Comparison of ENCODE assay signal across 11 cellular contexts in the genomic region with DNA sequence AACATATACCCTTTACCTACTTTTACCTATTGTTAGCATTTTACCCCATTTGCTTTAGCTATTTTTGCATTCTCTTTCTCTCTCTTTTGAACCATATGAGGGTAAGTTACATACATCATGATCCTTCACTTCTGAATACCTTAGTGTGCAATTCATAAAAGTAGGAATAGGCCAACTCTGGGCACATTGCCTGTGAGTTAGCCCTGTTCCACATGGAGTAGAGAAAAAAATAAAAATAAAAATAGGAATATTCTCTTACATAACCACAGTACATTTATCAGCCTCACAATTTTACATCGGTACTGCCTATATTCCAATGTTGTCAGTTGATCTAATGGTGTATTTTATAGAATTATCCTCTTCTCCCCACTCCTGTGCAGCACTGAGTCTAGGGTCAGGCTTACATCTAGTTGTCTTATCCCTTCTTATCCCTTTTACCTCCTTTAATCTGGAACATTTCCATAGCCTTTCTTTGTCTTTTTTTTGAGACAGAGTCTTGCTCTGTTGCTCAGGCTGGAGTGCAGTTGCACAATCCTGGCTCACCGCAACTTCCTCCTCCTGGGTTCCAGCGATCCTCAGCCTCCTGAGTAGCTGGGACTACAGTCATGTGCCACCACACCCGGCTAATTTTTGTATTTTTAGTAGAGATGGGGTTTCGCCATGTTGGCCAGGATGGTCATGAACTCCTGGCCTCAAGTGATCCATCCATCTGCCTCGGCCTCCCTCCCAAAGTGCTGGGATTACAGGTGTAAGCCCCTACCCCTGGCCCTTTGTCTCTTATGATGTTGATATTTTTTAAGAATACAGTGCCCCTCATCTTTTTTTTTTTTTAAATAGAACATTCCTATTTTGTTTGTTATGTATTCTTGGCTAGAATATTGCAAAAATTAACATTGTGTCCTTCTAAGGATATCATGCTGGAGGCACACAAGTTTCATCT. TPM values are rescaled to one million over a fixed set of nuclear protein-coding genes. Genes with fewer than 3 reads are reported as not detected.
DNase-seq lines count a peak whose midpoint lies in the region; ATAC-seq and TF ChIP-seq lines count a peak whose summit lies in the region.
"Had no signal": no experiment of that assay in that cellular context is flagged by ENCODE, and none has a peak within 500 bp of the region (broad histone marks: within the 10 kb centered on the region; RNA-seq: fewer than 3 reads in every experiment).

No MANE protein-coding gene starts in this region.

- CTCF ChIA-PET in CD4-positive, alpha-beta memory T cell (lab: Charles Lee; ENCODE audit: partially characterized antibody): interaction anchor here (1.3 kb wide), 1 partner anchor 65 kb away, joined by 3 read pairs; no protein-coding TSS in a partner anchor

- H3K9me3 ChIP-seq in DOHH2 (ENCODE audit: control insufficient read depth, insufficient read depth, low read length): no peaks in the 10 kb centered on the region
- H3K9me3 ChIP-seq in CD4-positive, alpha-beta memory T cell (ENCODE audit: control insufficient read depth in 1 of 2, low read length in 2 of 2): no peaks in the 10 kb centered on the region

- no peak overlapping the region for H3K27ac ChIP-seq in DOHH2 (ENCODE audit: low read depth, low read length)
- H3K27ac ChIP-seq in CD4-positive, alpha-beta memory T cell (ENCODE audit: low read depth, low read length): no peak overlapping the region

- H3F3A ChIP-seq in DOHH2 (ENCODE audit: control insufficient read depth, insufficient read depth): no peaks in the 10 kb centered on the region

- no peaks in the 10 kb centered on the region for H3K4me1 Mint-ChIP-seq in CD4-positive, alpha-beta memory T cell

- peaks cover 3 to 7% of the 10 kb centered on the region in 2 donors for H3K27me3 Mint-ChIP-seq in CD4-positive, alpha-beta memory T cell

- H3K79me2 ChIP-seq in DOHH2 (ENCODE audit: control insufficient read depth, low read length): no peaks in the 10 kb centered on the region

- H3K4me2 ChIP-seq in DOHH2 (ENCODE audit: low read length): peak overlapping the region; percentile 30

- H3K4me1 ChIP-seq in DOHH2 (ENCODE audit: control insufficient read depth, low read length): peaks cover 14% of the 10 kb centered on the region
- H3K4me1 ChIP-seq in CD4-positive, alpha-beta memory T cell (ENCODE audit: insufficient read depth, low read length): no peaks in the 10 kb centered on the region

- intact Hi-C loops in posterior vena cava (cut with DNase I): loop anchor here in 1 of 2 donors (10.0 kb wide), 1 partner anchor 1175 kb away; no protein-coding TSS in a partner anchor
- intact Hi-C loops in CD4-positive, alpha-beta memory T cell (cut with micrococcal nuclease): no loop called here

- H3K27ac Mint-ChIP-seq in CD4-positive, alpha-beta memory T cell: no peak overlapping the region
- H3K27ac Mint-ChIP-seq: CD8-positive, alpha-beta T cell had no signal

- no peaks in the 10 kb centered on the region for H3K9me3 Mint-ChIP-seq in CD4-positive, alpha-beta memory T cell
- H3K9me3 Mint-ChIP-seq: CD8-positive, alpha-beta T cell had no signal

- no peaks in the 10 kb centered on the region for H3K27me3 ChIP-seq in DOHH2 (ENCODE audit: control insufficient read depth, low read length)
- no peaks in the 10 kb centered on the region for H3K27me3 ChIP-seq in CD4-positive, alpha-beta memory T cell (ENCODE audit: insufficient read depth, low read length)

- in situ Hi-C loops in SK-MEL-5 (cut with HindIII; ENCODE audit: low pct_unique_long_range_greater_than_20kb, low sequenced_read_pairs): no loop called here

- H3K4me3 ChIP-seq in DOHH2 (ENCODE audit: low read length): no peak overlapping the region
- no peak overlapping the region for H3K4me3 ChIP-seq in CD4-positive, alpha-beta memory T cell (ENCODE audit: low read length in 2 of 2)

- no peak for ATAC-seq in HG02588 (IDR thresholded peaks at IDR 0.05; ENCODE audit: unreplicated experiment)
- no peak for ATAC-seq in HG02870 (IDR thresholded peaks at IDR 0.05; ENCODE audit: unreplicated experiment)
- ATAC-seq: CD8-positive, alpha-beta T cell had no signal

- no peaks in the 10 kb centered on the region for H4K20me1 ChIP-seq in DOHH2 (ENCODE audit: control insufficient read depth, insufficient read depth, low read depth, low read length)

- TF ChIP-seq CTCF in DOHH2 (IDR thresholded peaks at IDR 0.05; ENCODE audit: low read depth, low read length, poor library complexity, severe bottlenecking): no peak

- H3K4me3 Mint-ChIP-seq in CD4-positive, alpha-beta memory T cell: no peak overlapping the region
- H3K4me3 Mint-ChIP-seq: CD8-positive, alpha-beta T cell had no signal

- no peaks in the 10 kb centered on the region for H3K36me3 Mint-ChIP-seq in CD4-positive, alpha-beta memory T cell
- H3K36me3 Mint-ChIP-seq: CD8-positive, alpha-beta T cell had no signal

- no peaks in the 10 kb centered on the region for H3K36me3 ChIP-seq in DOHH2 (ENCODE audit: control insufficient read depth, low read length)
- no peaks in the 10 kb centered on the region for H3K36me3 ChIP-seq in CD4-positive, alpha-beta memory T cell (ENCODE audit: insufficient read depth, low read length)

- POLR2A ChIA-PET in CD4-positive, alpha-beta memory T cell (lab: Charles Lee; ENCODE audit: partially characterized antibody): no interaction called here

- peak; percentile 92 for DNase-seq in SK-MEL-5 (ENCODE audit: low read depth, low spot score)
- DNase-seq in glomerular visceral epithelial cell (ENCODE audit: extremely low spot score): peak; percentile 84
- DNase-seq in posterior vena cava (ENCODE audit: low spot score): peak; percentile 94
- no peak for DNase-seq in CD4-positive, alpha-beta memory T cell
- no peak for DNase-seq in NCI-H774 (lab: John Stamatoyannopoulos, UW)
- DNase-seq: CD8-positive, alpha-beta T cell; NCI-H2171; stimulated activated CD4-positive, alpha-beta T cell treated with anti-CD3 and anti-CD28 coated beads, Interleukin-2, amount 100 ng/mL, for 48 hours had no signal

- no peaks in the 10 kb centered on the region for H3K9me2 ChIP-seq in DOHH2 (replicated peaks; ENCODE audit: control insufficient read depth, low read length)

RNA-seq across cellular contexts. Expression of gene SLC30A1, which starts 11.1 kb away (rescaled TPM):
- total RNA-seq in SK-MEL-5 (2014; rRNA removed; shearing (Covaris generic)): 28.2 and 28.8 TPM in 2 replicates
- polyA plus RNA-seq in SK-MEL-5 (2015; cell fraction: cytosol; rRNA removed): 18.2 and 23.1 TPM in 2 replicates
- polyA plus RNA-seq in SK-MEL-5 (2015; cell fraction: nucleus; rRNA removed): 18.4 and 20.8 TPM in 2 replicates
- total RNA-seq in posterior vena cava: 10 to 100 TPM; 20.7 to 25.8 TPM
- total RNA-seq in CD4-positive, alpha-beta memory T cell: 10 to 100 TPM; 10.1 to 10.6 TPM
- 1 to 10 TPM; 2.5 to 2.6 TPM for polyA plus RNA-seq in CD4-positive, alpha-beta memory T cell

Comparison
In these comparisons a context has a peak if more than half of its experiments do, and no peak if none do; other contexts are left out.
1. DNase-seq: peak in SK-MEL-5 (single experiment), glomerular visceral epithelial cell (single experiment) and posterior vena cava (single experiment); none in CD4-positive, alpha-beta memory T cell (0 of 5) and NCI-H774 (single experiment).